In genomic region chr2:25286723-25287483, GRCh38 we compare ENCODE assay signal across 12 cellular contexts. TPM values are rescaled to one million over a fixed set of nuclear protein-coding genes. Genes with fewer than 3 reads are reported as not detected.
DNase-seq lines count a peak whose midpoint lies in the region; ATAC-seq and TF ChIP-seq lines count a peak whose summit lies in the region.
"Had no signal": no experiment of that assay in that cellular context is flagged by ENCODE, and none has a peak within 500 bp of the region (broad histone marks: within the 10 kb centered on the region; RNA-seq: fewer than 3 reads in every experiment).

No MANE protein-coding gene starts in this region.

- no peak for TF ChIP-seq POLR2A in stomach (IDR thresholded peaks at IDR 0.05)

- H3K27ac ChIP-seq in KMS-11 (peak overlapping the region; percentile 44; the same call in 1 of the 2 replicates), stomach (peak overlapping the region in 4 of 5 donors; percentile 29 to 49 (median 42))
- H3K27ac ChIP-seq: ovary, uterus had no signal

- no peaks in the 10 kb centered on the region for H3K79me2 ChIP-seq in KMS-11 (ENCODE audit: insufficient read depth, low read depth)

- H3K4me3 ChIP-seq in KMS-11 (IDR thresholded peaks at IDR 0.05; ENCODE audit: insufficient read depth, low read depth, low read length) (no peak overlapping the region), stomach (no peak overlapping the region)
- H3K4me3 ChIP-seq: ovary, uterus had no signal

- H3K36me3 Mint-ChIP-seq in activated T-cell treated with anti-CD3 and anti-CD28 coated beads, Interleukin-2, amount 50 U/mL, for 24 hours (ENCODE audit: low read depth): peaks cover 77% of the 10 kb centered on the region
- H3K36me3 Mint-ChIP-seq in activated naive CD8-positive, alpha-beta T cell treated with anti-CD3 and anti-CD28 coated beads, Interleukin-2, amount 50 U/mL, for 24 hours (ENCODE audit: low read depth): peaks cover 19% of the 10 kb centered on the region

- peak overlapping the region; percentile 97 for H3K27ac Mint-ChIP-seq in activated T-cell treated with anti-CD3 and anti-CD28 coated beads, Interleukin-2, amount 50 U/mL, for 24 hours
- peak overlapping the region; percentile 93 for H3K27ac Mint-ChIP-seq in activated naive CD8-positive, alpha-beta T cell treated with anti-CD3 and anti-CD28 coated beads, Interleukin-2, amount 50 U/mL, for 24 hours

- H3K27me3 Mint-ChIP-seq in activated T-cell treated with anti-CD3 and anti-CD28 coated beads, Interleukin-2, amount 50 U/mL, for 24 hours: no peaks in the 10 kb centered on the region
- H3K27me3 Mint-ChIP-seq in activated naive CD8-positive, alpha-beta T cell treated with anti-CD3 and anti-CD28 coated beads, Interleukin-2, amount 50 U/mL, for 24 hours: no peaks in the 10 kb centered on the region

- H3K4me1 Mint-ChIP-seq in activated T-cell treated with anti-CD3 and anti-CD28 coated beads, Interleukin-2, amount 50 U/mL, for 24 hours (ENCODE audit: low read depth): peaks cover 50% of the 10 kb centered on the region
- peaks cover 54% of the 10 kb centered on the region for H3K4me1 Mint-ChIP-seq in activated naive CD8-positive, alpha-beta T cell treated with anti-CD3 and anti-CD28 coated beads, Interleukin-2, amount 50 U/mL, for 24 hours

- no peaks in the 10 kb centered on the region for H4K20me1 ChIP-seq in KMS-11 (ENCODE audit: insufficient read depth)

- ATAC-seq in activated naive CD8-positive, alpha-beta T cell treated with anti-CD3 and anti-CD28 coated beads, Interleukin-2, amount 50 U/mL, for 24 hours: no peak
- no peak for ATAC-seq in HG03432 (IDR thresholded peaks at IDR 0.05; ENCODE audit: unreplicated experiment)

- DNase-seq in activated T-cell treated with anti-CD3 and anti-CD28 coated beads, Interleukin-2, amount 50 U/mL, for 24 hours: no peak
- DNase-seq in activated T-cell treated with anti-CD3 and anti-CD28 coated beads for 4 hours: no peak
- DNase-seq in activated naive CD8-positive, alpha-beta T cell treated with anti-CD3 and anti-CD28 coated beads, Interleukin-2, amount 50 U/mL, for 24 hours: no peak
- DNase-seq in stomach: no peak
- DNase-seq in NCI-H2107 treated with DMSO at 0.1 percent for 48 hours (lab: John Stamatoyannopoulos, UW; ENCODE audit: unreplicated experiment): no peak
- DNase-seq in stimulated activated CD4-positive, alpha-beta T cell treated with anti-CD3 and anti-CD28 coated beads, Interleukin-4, amount 100 ng/mL, for 1 hour: no peak
- DNase-seq: NCI-H146, OCI-M1, ovary, uterus had no signal

- peak overlapping the region; percentile 56 for H3K4me3 Mint-ChIP-seq in activated T-cell treated with anti-CD3 and anti-CD28 coated beads, Interleukin-2, amount 50 U/mL, for 24 hours
- no peak overlapping the region for H3K4me3 Mint-ChIP-seq in activated naive CD8-positive, alpha-beta T cell treated with anti-CD3 and anti-CD28 coated beads, Interleukin-2, amount 50 U/mL, for 24 hours

- 77 to 82% (median 78%) methylated on average over 11 of the region's 11 CpGs for WGBS in stomach, 5 donors

- peak overlapping the region; percentile 58 for H3K4me2 ChIP-seq in KMS-11

- intact Hi-C loops in stomach (cut with DNase I; ENCODE audit: low total_unique reads): no loop called here

- H3K4me1 ChIP-seq in KMS-11 (ENCODE audit: low read depth, poor library complexity, severe bottlenecking) (peaks cover 34% of the 10 kb centered on the region), stomach (peaks cover 6 to 31% (median 26%) of the 10 kb centered on the region in 4 donors)

- TF ChIP-seq EP300 in stomach (IDR thresholded peaks at IDR 0.05): no peak

- no peak for TF ChIP-seq CTCF in KMS-11 (conservative IDR thresholded peaks at IDR 0.05; ENCODE audit: low read depth, low read length)
- no peak for TF ChIP-seq CTCF in stomach (IDR thresholded peaks at IDR 0.05)

- no peaks in the 10 kb centered on the region for H3K36me3 ChIP-seq in KMS-11 (ENCODE audit: insufficient read depth)
- H3K36me3 ChIP-seq in stomach: peaks cover 0 to 31% (median 19%) of the 10 kb centered on the region in 4 donors
- H3K36me3 ChIP-seq: ovary, uterus had no signal

- no peaks in the 10 kb centered on the region for H3K27me3 ChIP-seq in KMS-11 (ENCODE audit: insufficient read depth, low read depth)
- H3K27me3 ChIP-seq in stomach: no peaks in the 10 kb centered on the region
- H3K27me3 ChIP-seq: ovary, uterus had no signal

- peak overlapping the region; percentile 19; the same call in 1 of the 2 replicates for H3K9ac ChIP-seq in KMS-11

- H2AFZ ChIP-seq in KMS-11 (ENCODE audit: low read depth): peak overlapping the region; percentile 28; the same call in 1 of the 2 replicates

- no peaks in the 10 kb centered on the region for H3K9me3 Mint-ChIP-seq in activated T-cell treated with anti-CD3 and anti-CD28 coated beads, Interleukin-2, amount 50 U/mL, for 24 hours
- H3K9me3 Mint-ChIP-seq in activated naive CD8-positive, alpha-beta T cell treated with anti-CD3 and anti-CD28 coated beads, Interleukin-2, amount 50 U/mL, for 24 hours: no peaks in the 10 kb centered on the region

- no peaks in the 10 kb centered on the region for H3K9me3 ChIP-seq in stomach
- H3K9me3 ChIP-seq: ovary, uterus had no signal

RNA-seq across cellular contexts. Expression of gene DNMT3A, which starts 54.8 kb away (rescaled TPM):
- total RNA-seq in stomach: 10 to 100 TPM in 4 of 5 donors, 1 to 10 TPM in 1; 6.4 to 47.4 (median 21.9) TPM
- polyA plus RNA-seq in stomach: 10 to 100 TPM in 1 of 3 donors, 1 to 10 TPM in 2; 3.4 to 10.1 (median 5.1) TPM
